ENCODE assay signal across 18 cellular contexts in genomic region chr1:29631361-29631760, GRCh38.
"Had no signal": no experiment of that assay in that cellular context is flagged by ENCODE, and none has a peak within 500 bp of the region (broad histone marks: within the 10 kb centered on the region; RNA-seq: fewer than 3 reads in every experiment).

No MANE protein-coding gene starts in this region.

- H3K27me3 ChIP-seq: breast epithelium, foreskin keratinocyte had no signal

- DNase-seq: activated CD4-positive, alpha-beta T cell treated with anti-CD3 and anti-CD28 coated beads, Interleukin-2, amount 10 ng/mL, durations not matched to agents 24 days and 14 days; activated CD4-positive, CD25-positive, alpha-beta regulatory T cell; activated CD8-positive, alpha-beta memory T cell treated with anti-CD3 and anti-CD28 coated beads, Interleukin-2, amount 50 U/mL, for 48 hours; activated gamma-delta T cell treated with Interleukin-2 at 50 U/mL for 16 hours; activated naive CD8-positive, alpha-beta T cell treated with anti-CD3 and anti-CD28 coated beads for 36 hours; cerebellar nuclear complex; foreskin keratinocyte; glutamatergic neuron; hypothalamus; mammary epithelial cell; stimulated activated CD4-positive, alpha-beta T cell treated with anti-CD3 and anti-CD28 coated beads, Interleukin-4, amount 100 ng/mL, for 24 hours; stimulated activated CD8-positive, alpha-beta memory T cell treated with anti-CD3 and anti-CD28 coated beads, Interleukin-4, amount 100 ng/mL, for 48 hours; stimulated activated naive CD4-positive, alpha-beta T cell treated with Interleukin-2 at 50 U/mL for 16 hours; trophoblast cell had no signal

- H3K4me3 ChIP-seq: breast epithelium, dorsolateral prefrontal cortex, suprapubic skin had no signal

- H3K4me1 ChIP-seq: breast epithelium, foreskin keratinocyte, suprapubic skin had no signal

- ATAC-seq: foreskin keratinocyte had no signal

- H3K9me3 ChIP-seq: neutrophil, suprapubic skin had no signal

- H3K27ac ChIP-seq: foreskin keratinocyte, neutrophil, suprapubic skin had no signal

- H3K36me3 ChIP-seq: breast epithelium, neutrophil, suprapubic skin had no signal
